21 cellular contexts compared by ENCODE assay signal in genomic region chr11:11519184-11519583, GRCh38.
DNase-seq lines count a peak whose midpoint lies in the region; ATAC-seq, FAIRE-seq and TF ChIP-seq lines count a peak whose summit lies in the region.
"Had no signal": no experiment of that assay in that cellular context is flagged by ENCODE, and none has a peak within 500 bp of the region (broad histone marks: within the 10 kb centered on the region; RNA-seq: fewer than 3 reads in every experiment).

No MANE protein-coding gene starts in this region.

- DNase-seq in DMS 273 (lab: John Stamatoyannopoulos, UW; ENCODE audit: unreplicated experiment), result peak; percentile 20
- no peak for DNase-seq in DMS 273 treated with DMSO at 0.1 percent for 48 hours (lab: John Stamatoyannopoulos, UW)
- peak; percentile 61 for DNase-seq in H7
- DNase-seq in H1 (ENCODE audit: low read depth in 1 of 2, low spot score in 2 of 2), result no peak
- peak; percentile 39 for DNase-seq in neural progenitor cell (ENCODE audit: low spot score)
- no peak for DNase-seq in NCI-H187 treated with DMSO at 0.1 percent for 48 hours (lab: John Stamatoyannopoulos, UW)
- DNase-seq in RCC 7860 (ENCODE audit: low spot score), result no peak
- DNase-seq: erythroblast; KG1; NCI-H1048; NCI-H524; stimulated activated naive CD4-positive, alpha-beta T cell; T-helper 2 cell; tibial artery had no signal

- H3K27ac ChIP-seq in H1 (ENCODE audit: low read depth, low read length) (no peak overlapping the region), neural progenitor cell (no peak overlapping the region)
- H3K27ac ChIP-seq: 22Rv1, C4-2B, gastroesophageal sphincter, SJSA1, tibial artery, VCaP had no signal

- no peaks in the 10 kb centered on the region for H3K9me3 Mint-ChIP-seq in neural progenitor cell
- H3K9me3 Mint-ChIP-seq: dendritic cell treated with granulocyte-macrophage colony-stimulating factor and Interleukin-4, amounts not matched to agents 40 ng/mL and 50 ng/mL, for 4 days had no signal

- no peaks in the 10 kb centered on the region for H3K36me3 ChIP-seq in H7 (replicated peaks; ENCODE audit: control insufficient read depth, insufficient read depth, low read length)
- H3K36me3 ChIP-seq in H1 (ENCODE audit: control insufficient read depth in 2 of 4, insufficient read depth in 4 of 4, low read length in 3 of 4), result no peaks in the 10 kb centered on the region
- no peaks in the 10 kb centered on the region for H3K36me3 ChIP-seq in neural progenitor cell
- H3K36me3 ChIP-seq: gastroesophageal sphincter, SJSA1, tibial artery had no signal

- H3K27me3 ChIP-seq in H7 (ENCODE audit: control insufficient read depth, insufficient read depth, low read length) (no peaks in the 10 kb centered on the region), H1 (replicated peaks in 1 of 4; ENCODE audit: control insufficient read depth in 3 of 4, extremely low read depth in 1 of 4, insufficient read depth in 3 of 4, low read length in 3 of 4) (no peaks in the 10 kb centered on the region), neural progenitor cell (no peaks in the 10 kb centered on the region)
- H3K27me3 ChIP-seq: gastroesophageal sphincter, SJSA1, tibial artery had no signal

- H3K23ac ChIP-seq in H1 (ENCODE audit: insufficient read length), result no peak overlapping the region

- 0 out of 2 replicates have a peak overlapping the region, but pooled peaks have one; percentile 5 for H2BK12ac ChIP-seq in H1 (ENCODE audit: low read depth, low read length)

- H2BK5ac ChIP-seq in H1 (ENCODE audit: low read depth, low read length), result 0 out of 2 replicates have a peak overlapping the region, but pooled peaks have one; percentile 66

- no peaks in the 10 kb centered on the region for H3K79me1 ChIP-seq in H1 (ENCODE audit: low read depth, low read length)

- 60% methylated on average over 4 of the region's 4 CpGs; no CpG with 5 or more reads in 1 of the 2 experiments for WGBS in H1 (ENCODE audit: extremely low coverage in 1 of 2, insufficient coverage in 1 of 2, insufficient read length in 1 of 2, insufficient replicate concordance in 2 of 2, low coverage in 1 of 2, low lambda C conversion rate in 2 of 2, missing lambda C conversion rate in 1 of 2), 2 experiments

- TF ChIP-seq POLR2A in H1 (IDR thresholded peaks at IDR 0.05; ENCODE audit: control extremely low read depth in 1 of 2, low read depth in 2 of 2, low read length in 2 of 2), result no peak

- peak overlapping the region; percentile 51; the same call in 1 of the 2 replicates for H4K8ac ChIP-seq in H1 (ENCODE audit: extremely low read depth, insufficient read depth, low read length)

- no peak for ATAC-seq in HG03354 (IDR thresholded peaks at IDR 0.05; ENCODE audit: poor library complexity, severe bottlenecking, unreplicated experiment)
- ATAC-seq: gastroesophageal sphincter had no signal

- H2AK5ac ChIP-seq in H1 (ENCODE audit: low read depth, low read length), result 0 out of 2 replicates have a peak overlapping the region, but pooled peaks have one; percentile 53

- no peak overlapping the region for H4K91ac ChIP-seq in H1 (replicated peaks; ENCODE audit: insufficient read length, low read length)

- POLR2A ChIA-PET in H1 (lab: Charles Lee; ENCODE audit: partially characterized antibody), result no interaction called here

- H2BK15ac ChIP-seq in H1 (ENCODE audit: low read length), result no peak overlapping the region

- peak in 1 of 2 experiments; percentile 37; a peak in 3 of 4 replicates for TF ChIP-seq RAD21 in H1 (IDR thresholded peaks at IDR 0.05 in 1 of 2, conservative IDR thresholded peaks at IDR 0.05 in 1 of 2; ENCODE audit: low read depth in 2 of 2, low read length in 2 of 2)

- H3K27ac Mint-ChIP-seq in neural progenitor cell, result no peak overlapping the region
- H3K27ac Mint-ChIP-seq: dendritic cell treated with granulocyte-macrophage colony-stimulating factor and Interleukin-4, amounts not matched to agents 40 ng/mL and 50 ng/mL, for 4 days had no signal

- no peak overlapping the region for H4K5ac ChIP-seq in H1 (ENCODE audit: insufficient read length, low read depth, low read length)

- CTCF ChIA-PET in H1 (lab: Charles Lee; ENCODE audit: partially characterized antibody), result interaction anchor here (0.7 to 1.8 kb wide), 4 partner anchors 9 to 269 kb away, joined by 3 to 8 read pairs (median 4); no protein-coding TSS in a partner anchor

- H3K14ac ChIP-seq in H1 (ENCODE audit: insufficient read length), result no peak overlapping the region

- H3K23me2 ChIP-seq in H1 (ENCODE audit: low read depth, low read length), result no peaks in the 10 kb centered on the region

- no peaks in the 10 kb centered on the region for H3K36me3 Mint-ChIP-seq in neural progenitor cell

- no peaks in the 10 kb centered on the region for H3F3A ChIP-seq in neural progenitor cell (ENCODE audit: low read depth)

- H3K18ac ChIP-seq in H1 (ENCODE audit: extremely low read depth, low read length), result no peak overlapping the region

- H4K20me1 ChIP-seq in H1 (replicated peaks in 1 of 2; ENCODE audit: control insufficient read depth in 1 of 2, insufficient read depth in 2 of 2, low read length in 2 of 2) (no peaks in the 10 kb centered on the region), neural progenitor cell (ENCODE audit: low read depth) (no peaks in the 10 kb centered on the region)

- H3K4me3 ChIP-seq in H7 (ENCODE audit: insufficient read depth, low read depth, low read length) (no peak overlapping the region), H1 (ENCODE audit: extremely low read depth in 1 of 4, insufficient read depth in 2 of 4, low read depth in 3 of 4, low read length in 4 of 4) (no peak overlapping the region), neural progenitor cell (no peak overlapping the region)
- H3K4me3 ChIP-seq: gastroesophageal sphincter, SJSA1, tibial artery had no signal

- no peak overlapping the region for H3K4ac ChIP-seq in H1 (replicated peaks; ENCODE audit: insufficient read length, low read depth, low read length)

- no peak overlapping the region for H2BK20ac ChIP-seq in H1 (ENCODE audit: low read length)

- H3K9ac ChIP-seq in H1 (replicated peaks in 1 of 4; ENCODE audit: extremely low read depth in 1 of 4, low read depth in 3 of 4, low read length in 3 of 4) (no peak overlapping the region), neural progenitor cell (no peak overlapping the region)

- H2BK120ac ChIP-seq in H1 (replicated peaks; ENCODE audit: low read depth, low read length), result no peak overlapping the region

- FAIRE-seq in H1 (lab: Jason Lieb, UNC) (no peak), RCC 7860 (lab: Jason Lieb, UNC) (no peak)

- H3K4me3 Mint-ChIP-seq in neural progenitor cell, result no peak overlapping the region
- H3K4me3 Mint-ChIP-seq: dendritic cell treated with granulocyte-macrophage colony-stimulating factor and Interleukin-4, amounts not matched to agents 40 ng/mL and 50 ng/mL, for 4 days had no signal

- peak in 1 of 3 experiments; percentile 33; a peak in 1 of 4 replicates for TF ChIP-seq CTCF in H1 (IDR thresholded peaks at IDR 0.05; ENCODE audit: control extremely low read depth in 1 of 3, insufficient read depth in 1 of 3, low read depth in 1 of 3, low read length in 3 of 3)
- peak; percentile 14 for TF ChIP-seq CTCF in neural progenitor cell (IDR thresholded peaks at IDR 0.05)

- H3K4me1 ChIP-seq in H1 (replicated peaks in 1 of 4; ENCODE audit: control insufficient read depth in 3 of 4, insufficient read depth in 4 of 4, low read length in 3 of 4) (peaks cover 0 to 6% (median 4%) of the 10 kb centered on the region in 4 experiments; a peak in 4 of 7 replicates), neural progenitor cell (peaks cover 8% of the 10 kb centered on the region)

- no peaks in the 10 kb centered on the region for H3K9me3 ChIP-seq in H1 (ENCODE audit: insufficient read depth in 2 of 2, low read depth in 1 of 2, low read length in 1 of 2)
- H3K9me3 ChIP-seq in neural progenitor cell (ENCODE audit: low read depth), result no peaks in the 10 kb centered on the region
- H3K9me3 ChIP-seq: gastroesophageal sphincter, SJSA1, tibial artery had no signal

- no peak overlapping the region for H3K56ac ChIP-seq in H1 (replicated peaks; ENCODE audit: insufficient read length, low read depth, low read length)

- H3K4me2 ChIP-seq in H1 (ENCODE audit: insufficient read depth in 1 of 2, low read depth in 2 of 2, low read length in 2 of 2), result no peak overlapping the region
- H3K4me2 ChIP-seq in neural progenitor cell, result no peak overlapping the region

- H2AFZ ChIP-seq in H1 (ENCODE audit: low read length), result no peak overlapping the region
- no peak overlapping the region for H2AFZ ChIP-seq in neural progenitor cell (replicated peaks)

- TF ChIP-seq EP300 in H1 (IDR thresholded peaks at IDR 0.05; ENCODE audit: borderline replicate concordance in 1 of 2, low read depth in 2 of 2, low read length in 2 of 2), result no peak

- peaks cover 13% of the 10 kb centered on the region for H3K4me1 Mint-ChIP-seq in neural progenitor cell

- no peaks in the 10 kb centered on the region for H3K79me2 ChIP-seq in H1 (ENCODE audit: control insufficient read depth in 1 of 2, insufficient read depth in 2 of 2, low read length in 2 of 2)
- H3K79me2 ChIP-seq in neural progenitor cell (ENCODE audit: low read depth), result no peaks in the 10 kb centered on the region

- H3K27me3 Mint-ChIP-seq in neural progenitor cell (ENCODE audit: insufficient read depth, low read depth), result peaks cover 4% of the 10 kb centered on the region

TF ChIP-seq in H1, 55 proteins besides CTCF, POLR2A, EP300 and RAD21 (continues in another document):
- no peak for TF ChIP-seq JUN (IDR thresholded peaks at IDR 0.05; ENCODE audit: low read depth, low read length)
- no peak for TF ChIP-seq E2F6 (IDR thresholded peaks at IDR 0.05)
- TF ChIP-seq CBX8 (IDR thresholded peaks at IDR 0.05; ENCODE audit: borderline replicate concordance, low read depth, low read length), result no peak
- TF ChIP-seq GTF2F1 (IDR thresholded peaks at IDR 0.05; ENCODE audit: borderline replicate concordance, low read depth, low read length), result no peak
- TF ChIP-seq SP1 (IDR thresholded peaks at IDR 0.05; ENCODE audit: low read depth, low read length), result no peak
- TF ChIP-seq EZH2 (IDR thresholded peaks at IDR 0.05; ENCODE audit: low read depth, low read length, severe bottlenecking), result no peak
- no peak for TF ChIP-seq RXRA (IDR thresholded peaks at IDR 0.05; ENCODE audit: insufficient read depth, low read depth, low read length)
- no peak for TF ChIP-seq ZNF274 (IDR thresholded peaks at IDR 0.05; ENCODE audit: borderline replicate concordance, extremely low read depth, low read length)
- no peak for TF ChIP-seq FOSL1 (IDR thresholded peaks at IDR 0.05; ENCODE audit: insufficient read depth, low read depth, low read length)
- no peak for TF ChIP-seq TBP (IDR thresholded peaks at IDR 0.05; ENCODE audit: low read depth, low read length)
- no peak for TF ChIP-seq CBX5 (IDR thresholded peaks at IDR 0.05; ENCODE audit: low read depth, low read length)
- no peak for TF ChIP-seq POLR2AphosphoS5 (IDR thresholded peaks at IDR 0.05; ENCODE audit: low read depth, low read length)

Comparison
In these comparisons a context has a peak if more than half of its experiments do, and no peak if none do; other contexts are left out.
1. DNase-seq: peak in DMS 273 (single experiment), H7 (single experiment) and neural progenitor cell (single experiment); none in DMS 273 treated with DMSO at 0.1 percent for 48 hours (single experiment), H1 (0 of 2), NCI-H187 treated with DMSO at 0.1 percent for 48 hours (single experiment) and RCC 7860 (single experiment).